Comparison of ENCODE assay signal across 35 cellular contexts in the genomic region with DNA sequence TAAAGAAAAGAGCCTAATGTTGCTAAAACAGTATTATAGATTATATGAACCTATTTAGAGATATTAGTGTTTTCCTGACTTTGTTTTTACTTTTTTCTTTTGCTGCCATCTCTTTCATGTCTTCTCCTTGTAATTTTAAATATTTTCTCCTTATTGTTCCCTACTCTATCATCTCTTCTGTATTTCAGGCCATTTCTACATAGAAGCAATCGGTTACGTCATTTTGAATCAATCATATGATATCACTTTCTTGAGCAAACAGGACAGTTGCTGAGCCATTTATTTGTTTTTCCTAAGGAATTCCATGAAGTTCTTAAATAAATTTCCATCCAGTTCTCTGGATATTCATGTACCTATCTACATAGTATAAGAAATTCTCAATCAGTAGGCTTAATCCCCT.
"Had no signal": no experiment of that assay in that cellular context is flagged by ENCODE, and none has a peak within 500 bp of the region (broad histone marks: within the 10 kb centered on the region; RNA-seq: fewer than 3 reads in every experiment).

No MANE protein-coding gene starts in this region.

- H3K27me3 ChIP-seq: MG63 had no signal

- H3K36me3 ChIP-seq: MG63 had no signal

- DNase-seq: Karpas-422, Kasumi-1, MG63, MM.1S, MV-4-11, NCI-H1048, NCI-H1092, NCI-H1092 treated with DMSO at 0.1 percent for 48 hours, NCI-H1105, NCI-H1105 treated with DMSO at 0.1 percent for 48 hours, NCI-H1417, NCI-H1417 treated with DMSO at 0.1 percent for 48 hours, NCI-H1436, NCI-H1436 treated with DMSO at 0.1 percent for 48 hours, NCI-H146, NCI-H1694, NCI-H1694 treated with DMSO at 0.1 percent for 48 hours, NCI-H187, NCI-H187 treated with DMSO at 0.1 percent for 48 hours, NCI-H1930, NCI-H2029, NCI-H2029 treated with DMSO at 0.1 percent for 48 hours, NCI-H2081, NCI-H2081 treated with DMSO at 0.1 percent for 48 hours, NCI-H2107, NCI-H2171, NCI-H2171 treated with DMSO at 0.1 percent for 48 hours, NCI-H2227 treated with DMSO at 0.1 percent for 48 hours, NCI-H226, NCI-H345, NCI-H446, NCI-H446 treated with DMSO at 0.1 percent for 48 hours, NCI-H510A, NCI-H510A treated with DMSO at 0.1 percent for 48 hours, NCI-H524 had no signal

- H3K9me3 ChIP-seq: MG63 had no signal

- H3K4me3 ChIP-seq: MG63 had no signal
